8 cellular contexts compared by ENCODE assay signal in the genomic region with DNA sequence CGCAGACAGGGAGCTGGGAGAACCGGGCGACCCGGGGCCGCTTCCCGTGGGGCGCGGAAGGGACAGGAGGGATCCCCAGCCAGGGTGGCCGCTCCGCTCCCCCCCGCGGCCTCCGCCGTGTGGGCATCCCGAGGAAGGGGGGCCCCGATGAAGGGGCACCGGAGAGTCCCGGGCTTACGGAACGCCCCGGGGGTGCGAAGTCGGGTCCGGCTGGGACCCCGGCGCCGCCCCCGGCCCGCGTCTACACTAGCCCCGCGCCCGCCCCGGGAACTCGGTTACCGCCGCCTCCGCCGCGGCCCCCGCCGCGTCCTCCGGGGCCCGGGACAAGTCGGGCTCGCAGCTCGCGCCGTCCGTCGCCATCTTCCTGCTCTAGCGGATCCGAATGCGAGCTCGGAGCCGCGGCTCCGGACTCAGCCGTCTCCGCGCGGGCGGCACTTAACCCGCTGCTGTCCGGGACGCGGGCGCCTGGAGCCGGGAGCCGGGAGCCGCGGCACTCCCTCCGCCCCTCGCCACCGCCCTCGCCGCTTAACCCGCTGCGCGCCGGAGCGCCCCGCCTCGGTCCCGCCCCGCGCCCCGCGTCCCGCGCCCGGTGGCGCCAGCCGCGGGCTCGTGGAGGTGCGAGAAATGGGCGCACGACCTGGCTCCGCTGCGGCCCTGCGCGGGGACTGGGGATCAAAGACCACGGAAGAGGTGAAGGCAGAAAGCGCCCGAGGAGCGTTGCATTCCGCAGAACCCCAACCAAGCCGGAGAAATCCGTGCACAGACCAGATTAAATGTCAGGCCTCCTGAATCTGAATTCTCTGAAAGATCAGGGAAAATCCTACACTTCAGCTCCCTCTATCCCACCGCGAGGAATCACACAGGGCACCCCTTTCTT. TPM values are rescaled to one million over a fixed set of nuclear protein-coding genes. Genes with fewer than 3 reads are reported as not detected.
DNase-seq lines count a peak whose midpoint lies in the region; ATAC-seq and TF ChIP-seq lines count a peak whose summit lies in the region.

A gene with protein sequence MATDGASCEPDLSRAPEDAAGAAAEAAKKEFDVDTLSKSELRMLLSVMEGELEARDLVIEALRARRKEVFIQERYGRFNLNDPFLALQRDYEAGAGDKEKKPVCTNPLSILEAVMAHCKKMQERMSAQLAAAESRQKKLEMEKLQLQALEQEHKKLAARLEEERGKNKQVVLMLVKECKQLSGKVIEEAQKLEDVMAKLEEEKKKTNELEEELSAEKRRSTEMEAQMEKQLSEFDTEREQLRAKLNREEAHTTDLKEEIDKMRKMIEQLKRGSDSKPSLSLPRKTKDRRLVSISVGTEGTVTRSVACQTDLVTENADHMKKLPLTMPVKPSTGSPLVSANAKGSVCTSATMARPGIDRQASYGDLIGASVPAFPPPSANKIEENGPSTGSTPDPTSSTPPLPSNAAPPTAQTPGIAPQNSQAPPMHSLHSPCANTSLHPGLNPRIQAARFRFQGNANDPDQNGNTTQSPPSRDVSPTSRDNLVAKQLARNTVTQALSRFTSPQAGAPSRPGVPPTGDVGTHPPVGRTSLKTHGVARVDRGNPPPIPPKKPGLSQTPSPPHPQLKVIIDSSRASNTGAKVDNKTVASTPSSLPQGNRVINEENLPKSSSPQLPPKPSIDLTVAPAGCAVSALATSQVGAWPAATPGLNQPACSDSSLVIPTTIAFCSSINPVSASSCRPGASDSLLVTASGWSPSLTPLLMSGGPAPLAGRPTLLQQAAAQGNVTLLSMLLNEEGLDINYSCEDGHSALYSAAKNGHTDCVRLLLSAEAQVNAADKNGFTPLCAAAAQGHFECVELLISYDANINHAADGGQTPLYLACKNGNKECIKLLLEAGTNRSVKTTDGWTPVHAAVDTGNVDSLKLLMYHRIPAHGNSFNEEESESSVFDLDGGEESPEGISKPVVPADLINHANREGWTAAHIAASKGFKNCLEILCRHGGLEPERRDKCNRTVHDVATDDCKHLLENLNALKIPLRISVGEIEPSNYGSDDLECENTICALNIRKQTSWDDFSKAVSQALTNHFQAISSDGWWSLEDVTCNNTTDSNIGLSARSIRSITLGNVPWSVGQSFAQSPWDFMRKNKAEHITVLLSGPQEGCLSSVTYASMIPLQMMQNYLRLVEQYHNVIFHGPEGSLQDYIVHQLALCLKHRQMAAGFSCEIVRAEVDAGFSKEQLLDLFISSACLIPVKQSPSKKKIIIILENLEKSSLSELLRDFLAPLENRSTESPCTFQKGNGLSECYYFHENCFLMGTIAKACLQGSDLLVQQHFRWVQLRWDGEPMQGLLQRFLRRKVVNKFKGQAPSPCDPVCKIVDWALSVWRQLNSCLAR (N-terminal part only) (minus strand): TSS at position 386 of the 877 bp plus-strand sequence. CDS start 26 bp downstream, at position 360.

- DNase-seq in NCI-H82 (lab: John Stamatoyannopoulos, UW) (peak; percentile 41), NCI-H82 treated with DMSO at 0.1 percent for 48 hours (lab: John Stamatoyannopoulos, UW; ENCODE audit: unreplicated experiment) (no peak), LNCaP clone FGC (ENCODE audit: low read depth) (no peak), amygdala (lab: John Stamatoyannopoulos, UW) (peak in 50 of 56 donors; percentile 6 to 77 (median 55)), left ventricle myocardium superior (peak; percentile 75)

- TF ChIP-seq CTCF in LNCaP clone FGC (IDR thresholded peaks at IDR 0.05; ENCODE audit: control insufficient read depth, extremely low read depth, insufficient read depth) (0 out of 2 replicates have a peak, but pooled peaks have one; percentile 1), parathyroid adenoma (IDR thresholded peaks at IDR 0.05) (no peak)

- ATAC-seq in left ventricle myocardium superior (peak; percentile 89), GM21423 (IDR thresholded peaks at IDR 0.05; ENCODE audit: unreplicated experiment) (no peak), HG03565 (IDR thresholded peaks at IDR 0.05; ENCODE audit: unreplicated experiment) (no peak)

- H3K27ac ChIP-seq in parathyroid adenoma = peak within 1 kb of the TSS; percentile 43

- peak within 1 kb of the TSS; percentile 43 for H3K4me3 ChIP-seq in LNCaP clone FGC (ENCODE audit: low read depth, low read length)
- H3K4me3 ChIP-seq in parathyroid adenoma (ENCODE audit: low read depth, low read length) = peak within 1 kb of the TSS; percentile 92

- H3K9me3 ChIP-seq in parathyroid adenoma (ENCODE audit: control insufficient read depth, low read length) = no peaks in the 10 kb centered on the region

- intact Hi-C loops in left ventricle myocardium superior (cut with micrococcal nuclease) = no loop called here

- H3K36me3 ChIP-seq in parathyroid adenoma (ENCODE audit: control insufficient read depth, insufficient read depth, low read length) = no peaks in the 10 kb centered on the region

- H3K27me3 ChIP-seq in parathyroid adenoma (ENCODE audit: control insufficient read depth, insufficient read depth, low read length) = no peaks in the 10 kb centered on the region

- H2AFZ ChIP-seq in parathyroid adenoma = peak within 1 kb of the TSS; percentile 82

- H3K9ac ChIP-seq in parathyroid adenoma = no peak within 1 kb of the TSS

- no peaks in the 10 kb centered on the region for H3K79me2 ChIP-seq in parathyroid adenoma

- peak within 1 kb of the TSS; percentile 71 for H3K4me2 ChIP-seq in parathyroid adenoma (ENCODE audit: low read length)

- peaks cover 4% of the 10 kb centered on the region for H3K4me1 ChIP-seq in parathyroid adenoma

RNA-seq across cellular contexts. Expression of the gene that starts here (rescaled TPM):
- total RNA-seq in left ventricle myocardium superior = 0.77 TPM

Comparison
In these comparisons a context has a peak if more than half of its experiments do, and no peak if none do; other contexts are left out.
1. DNase-seq: peak in NCI-H82 (single experiment) and amygdala (50 of 56); none in NCI-H82 treated with DMSO at 0.1 percent for 48 hours (single experiment) and LNCaP clone FGC (single experiment).
2. Peak in DNase-seq and ATAC-seq in left ventricle myocardium superior; RNA of the gene not detected or under 1 TPM.